Comparison of ENCODE assay signal across 28 cellular contexts in the genomic region with DNA sequence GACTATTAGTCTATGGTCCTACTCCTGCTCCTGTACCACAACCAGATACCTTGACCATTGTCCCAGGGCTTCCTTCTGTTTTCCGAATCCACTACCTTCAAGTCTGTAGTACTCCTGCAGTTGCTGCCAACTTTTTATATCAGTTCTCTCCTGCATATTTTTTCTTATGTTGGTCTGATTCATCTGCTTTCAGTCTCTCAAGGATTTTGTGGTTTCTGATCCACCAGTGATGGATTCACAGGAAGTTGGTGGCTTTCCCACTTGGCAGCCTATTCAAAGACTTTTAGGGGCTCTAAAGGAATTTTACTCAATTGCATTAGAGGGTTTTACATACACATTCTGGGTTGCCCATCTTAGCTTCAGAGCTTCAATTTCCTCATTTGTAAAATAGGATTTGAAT. TPM values are rescaled to one million over a fixed set of nuclear protein-coding genes. Genes with fewer than 3 reads are reported as not detected.
A peak's percentile ranks its signal among the peaks of the same experiment; 100 is the strongest.
DNase-seq lines count a peak whose midpoint lies in the region; ATAC-seq and TF ChIP-seq lines count a peak whose summit lies in the region.
"Had no signal": no experiment of that assay in that cellular context is flagged by ENCODE, and none has a peak within 500 bp of the region (broad histone marks: within the 10 kb centered on the region; RNA-seq: fewer than 3 reads in every experiment).

No MANE protein-coding gene starts in this region.

- peak overlapping the region in 1 of 2 experiments; percentile 35; a peak in 2 of 4 replicates for H3K27ac ChIP-seq in SK-N-SH (ENCODE audit: low read depth in 2 of 2, low read length in 1 of 2)
- H3K27ac ChIP-seq in fibroblast of lung (ENCODE audit: insufficient read depth, low read length): no peak overlapping the region
- H3K27ac ChIP-seq: gastroesophageal sphincter, parathyroid adenoma, testis had no signal

- no peaks in the 10 kb centered on the region; a peak in 1 of 4 replicates for H3K4me1 ChIP-seq in SK-N-SH (ENCODE audit: control insufficient read depth in 1 of 2, insufficient read depth in 2 of 2, low read depth in 1 of 2, low read length in 1 of 2)
- no peaks in the 10 kb centered on the region for H3K4me1 ChIP-seq in fibroblast of lung (ENCODE audit: control insufficient read depth, extremely low read depth, insufficient read depth, low read length)
- H3K4me1 ChIP-seq: gastroesophageal sphincter, parathyroid adenoma, testis had no signal

- H3F3A ChIP-seq in SK-N-SH (replicated peaks; ENCODE audit: insufficient read depth): peaks cover 7% of the 10 kb centered on the region

- H3K27me3 ChIP-seq in SK-N-SH (ENCODE audit: insufficient read depth) (no peaks in the 10 kb centered on the region), fibroblast of lung (ENCODE audit: control insufficient read depth, insufficient read depth, low read length) (no peaks in the 10 kb centered on the region)
- H3K27me3 ChIP-seq: gastroesophageal sphincter, testis had no signal

- H3K9ac ChIP-seq in SK-N-SH: no peak overlapping the region
- no peak overlapping the region for H3K9ac ChIP-seq in fibroblast of lung (ENCODE audit: insufficient read depth, low read length)
- H3K9ac ChIP-seq: parathyroid adenoma had no signal

- H3K36me3 ChIP-seq in SK-N-SH (replicated peaks in 1 of 2; ENCODE audit: control insufficient read depth in 1 of 2, insufficient read depth in 2 of 2, low read length in 1 of 2) (peaks cover 0 to 9% of the 10 kb centered on the region in 2 experiments), fibroblast of lung (ENCODE audit: control insufficient read depth, insufficient read depth, low read length) (no peaks in the 10 kb centered on the region)
- H3K36me3 ChIP-seq: gastroesophageal sphincter had no signal

- ATAC-seq in Right ventricle myocardium superior (ENCODE audit: poor library complexity): no peak
- ATAC-seq: gastroesophageal sphincter, K562, right cardiac atrium, WTC11 had no signal

- 17% methylated on average over 1 of the region's 1 CpG for WGBS in SK-N-SH (ENCODE audit: low lambda C conversion rate)

- TF ChIP-seq CTCF in SK-N-SH (IDR thresholded peaks at IDR 0.05) (no peak), fibroblast of lung (conservative IDR thresholded peaks at IDR 0.05 in 1 of 2, IDR thresholded peaks at IDR 0.05 in 1 of 2; ENCODE audit: low read depth in 1 of 2, low read length in 2 of 2) (no peak)

- CTCF ChIA-PET in SK-N-SH (lab: Yijun Ruan, JAX): no interaction called here

- 0 out of 2 replicates have a peak, but pooled peaks cover 3% of the 10 kb centered on the region for H3K9me3 ChIP-seq in SK-N-SH
- no peaks in the 10 kb centered on the region for H3K9me3 ChIP-seq in fibroblast of lung (ENCODE audit: control insufficient read depth, insufficient read depth, low read depth, low read length)
- H3K9me3 ChIP-seq: gastroesophageal sphincter, testis had no signal

- no peaks in the 10 kb centered on the region for H3K9me2 ChIP-seq in SK-N-SH

- DNase-seq in GM03348 (ENCODE audit: low spot score): peak; percentile 14
- no peak for DNase-seq in SK-N-SH
- peak; percentile 9 to 77 for DNase-seq in fibroblast of lung (ENCODE audit: low read depth in 2 of 2)
- DNase-seq in renal cortical epithelial cell (ENCODE audit: low read depth): peak; percentile 18
- no peak for DNase-seq in Right ventricle myocardium superior
- DNase-seq in NCI-H2081 treated with DMSO at 0.1 percent for 48 hours (lab: John Stamatoyannopoulos, UW): no peak
- DNase-seq in NCI-H2196 treated with DMSO at 0.1 percent for 48 hours (lab: John Stamatoyannopoulos, UW; ENCODE audit: unreplicated experiment): no peak
- DNase-seq: activated CD4-positive, alpha-beta T cell treated with anti-CD3 and anti-CD28 coated beads, Interleukin-2, amount 50 U/mL, for 4 hours; activated naive CD4-positive, alpha-beta T cell treated with anti-CD3 and anti-CD28 coated beads, Interleukin-2, amount 50 U/mL, for 16 hours; anterior cingulate cortex; CD4-positive, alpha-beta T cell; cerebellar nuclear complex; NCI-H2171 treated with DMSO at 0.1 percent for 48 hours; NCI-H69; nephron progenitor cell; right cardiac atrium; stimulated activated CD4-positive, alpha-beta T cell treated with anti-CD3 and anti-CD28 coated beads, Interleukin-12 subunit alpha, Interleukin-12 subunit beta, amount 100 ng/mL, for 4 hours; stimulated activated CD4-positive, alpha-beta T cell treated with anti-CD3 and anti-CD28 coated beads, Interleukin-4, amount 100 ng/mL, for 4 hours; stimulated activated naive CD4-positive, alpha-beta T cell treated with Interleukin-2 at 50 U/mL for 16 hours; T1000; testis had no signal

- no peak for TF ChIP-seq RAD21 in SK-N-SH (IDR thresholded peaks at IDR 0.05; ENCODE audit: low read length)

- H4K20me1 ChIP-seq in SK-N-SH (ENCODE audit: insufficient read depth) (peaks cover 16% of the 10 kb centered on the region; the same call in 1 of the 2 replicates), fibroblast of lung (ENCODE audit: control insufficient read depth, extremely low read depth, insufficient read depth, low read length) (no peaks in the 10 kb centered on the region)

- H3K4me2 ChIP-seq in SK-N-SH (peak overlapping the region; percentile 27; the same call in 1 of the 2 replicates), fibroblast of lung (ENCODE audit: extremely low read depth, insufficient read depth, low read length) (peak overlapping the region; percentile 15)

- intact Hi-C loops in Right ventricle myocardium superior (cut with DNase I): no loop called here

- TF ChIP-seq EP300 in SK-N-SH (IDR thresholded peaks at IDR 0.05; ENCODE audit: borderline replicate concordance in 1 of 2, low read depth in 1 of 2, low read length in 1 of 2): no peak

- no peak overlapping the region for H2AFZ ChIP-seq in SK-N-SH (ENCODE audit: low read depth)
- no peak overlapping the region for H2AFZ ChIP-seq in fibroblast of lung (ENCODE audit: low read length)
- H2AFZ ChIP-seq: parathyroid adenoma had no signal

- H3K4me3 ChIP-seq in SK-N-SH (ENCODE audit: low read depth in 2 of 2, low read length in 1 of 2) (no peak overlapping the region), fibroblast of lung (replicated peaks in 1 of 4; ENCODE audit: control extremely low read depth in 1 of 4, insufficient read depth in 1 of 4, low read depth in 3 of 4, low read length in 4 of 4) (no peak overlapping the region)
- H3K4me3 ChIP-seq: gastroesophageal sphincter, K562, testis had no signal

- H3K79me2 ChIP-seq in SK-N-SH (ENCODE audit: insufficient read depth) (peaks cover 73% of the 10 kb centered on the region), fibroblast of lung (ENCODE audit: control insufficient read depth, insufficient read depth, low read length) (peaks cover 6% of the 10 kb centered on the region)
- H3K79me2 ChIP-seq: parathyroid adenoma had no signal

- POLR2A ChIA-PET in SK-N-SH (lab: Yijun Ruan, JAX): no interaction called here

TF ChIP-seq in SK-N-SH, 30 proteins besides CTCF, POLR2A, EP300 and RAD21 (continues in another document):
- TF ChIP-seq JUND (IDR thresholded peaks at IDR 0.05): peak; percentile 8; the same call in 1 of the 2 replicates
- TF ChIP-seq NFIC (IDR thresholded peaks at IDR 0.05; ENCODE audit: borderline replicate concordance): peak; percentile 65; the same call in 1 of the 2 replicates

RNA-seq across cellular contexts. Expression of a gene that starts 23.6 kb away (rescaled TPM):
- 11.0 and 11.5 TPM in 2 replicates for polyA plus RNA-seq in SK-N-SH (2012; rRNA removed)
- polyA plus RNA-seq in SK-N-SH (2012; cell fraction: cytosol; rRNA removed): 12.0 and 13.0 TPM in 2 replicates
- polyA plus RNA-seq in SK-N-SH (2012; cell fraction: nucleus; rRNA removed): 6.4 and 8.6 TPM in 2 replicates
- total RNA-seq in fibroblast of lung: 1.8 and 5.6 TPM in 2 replicates
- polyA plus RNA-seq in fibroblast of lung: 7.1 and 23.0 TPM in 2 replicates
- 4.9 and 17.6 TPM in 2 replicates for polyA plus RNA-seq in fibroblast of lung (2012)
- polyA minus RNA-seq in fibroblast of lung (ENCODE audit: low replicate concordance): 1.8 and 9.4 TPM in 2 replicates
- 0.80 and 6.6 TPM in 2 replicates for total RNA-seq in renal cortical epithelial cell
- 0.19 TPM for total RNA-seq in Right ventricle myocardium superior

RNA-seq across cellular contexts. Expression of a gene that starts 23.8 kb away (rescaled TPM):
- polyA plus RNA-seq in SK-N-SH (2012; rRNA removed) (169 and 190 TPM in 2 replicates), fibroblast of lung (142 and 143 TPM in 2 replicates)
- 184 and 197 TPM in 2 replicates for polyA plus RNA-seq in SK-N-SH (2012; cell fraction: cytosol; rRNA removed)
- polyA plus RNA-seq in SK-N-SH (2012; cell fraction: nucleus; rRNA removed): 177 and 202 TPM in 2 replicates
- total RNA-seq in fibroblast of lung (45.7 and 53.3 TPM in 2 replicates), renal cortical epithelial cell (38.9 and 58.7 TPM in 2 replicates), Right ventricle myocardium superior (34.6 TPM)
- polyA plus RNA-seq in fibroblast of lung (2012): 98.5 and 104 TPM in 2 replicates
- 69.2 and 79.0 TPM in 2 replicates for polyA minus RNA-seq in fibroblast of lung (ENCODE audit: low replicate concordance)

RNA-seq across cellular contexts. Expression of a gene that starts 31.5 kb away (rescaled TPM):
- not detected in 2 replicates for polyA plus RNA-seq in SK-N-SH (2012; rRNA removed)
- not detected in 2 replicates for polyA plus RNA-seq in SK-N-SH (2012; cell fraction: cytosol; rRNA removed)
- polyA plus RNA-seq in SK-N-SH (2012; cell fraction: nucleus; rRNA removed): not detected in 2 replicates
- not detected in 2 replicates for total RNA-seq in fibroblast of lung
- not detected in 2 replicates for polyA plus RNA-seq in fibroblast of lung
- not detected in 2 replicates for polyA plus RNA-seq in fibroblast of lung (2012)
- not detected in 2 replicates for polyA minus RNA-seq in fibroblast of lung (ENCODE audit: low replicate concordance)
- not detected in 2 replicates for total RNA-seq in renal cortical epithelial cell
- total RNA-seq in Right ventricle myocardium superior: not detected
- total RNA-seq: activated T-helper 1 cell treated with anti-CD3 and anti-CD28 coated beads, Interleukin-12 subunit alpha, Interleukin-12 subunit beta, Interleukin-2, Interleukin-4 antibody, amounts not matched to agents 30 ng/mL and 10 ng/mL and 1 ng/mL, durations not matched to agents 14 hours and 24 hours and 36 hours; CD4-positive, alpha-beta T cell; G401; gastroesophageal sphincter; K562; lower leg skin; right cardiac atrium; WTC11 had no signal
- polyA plus RNA-seq: right cardiac atrium had no signal

RNA-seq across cellular contexts. Expression of a gene that starts 45.4 kb away (rescaled TPM):
- not detected in 2 replicates for polyA plus RNA-seq in SK-N-SH (2012; rRNA removed)
- polyA plus RNA-seq in SK-N-SH (2012; cell fraction: cytosol; rRNA removed): not detected in 2 replicates
- polyA plus RNA-seq in SK-N-SH (2012; cell fraction: nucleus; rRNA removed): not detected in 2 replicates
- not detected in 2 replicates for total RNA-seq in fibroblast of lung
- not detected in 2 replicates for polyA plus RNA-seq in fibroblast of lung
- not detected in 2 replicates for polyA plus RNA-seq in fibroblast of lung (2012)
- not detected in 2 replicates for polyA minus RNA-seq in fibroblast of lung (ENCODE audit: low replicate concordance)
- total RNA-seq in renal cortical epithelial cell: not detected in 2 replicates
- total RNA-seq in Right ventricle myocardium superior: not detected
- total RNA-seq: activated T-helper 1 cell treated with anti-CD3 and anti-CD28 coated beads, Interleukin-12 subunit alpha, Interleukin-12 subunit beta, Interleukin-2, Interleukin-4 antibody, amounts not matched to agents 30 ng/mL and 10 ng/mL and 1 ng/mL, durations not matched to agents 14 hours and 24 hours and 36 hours; CD4-positive, alpha-beta T cell; G401; gastroesophageal sphincter; K562; right cardiac atrium; testis; WTC11 had no signal
- polyA plus RNA-seq: K562, right cardiac atrium had no signal

RNA-seq across cellular contexts. Expression of a gene that starts 53.5 kb away (rescaled TPM):
- polyA plus RNA-seq in SK-N-SH (2012; rRNA removed) (0.05 and 0.06 TPM in 2 replicates), fibroblast of lung (0.05 TPM in 1 of 2 replicates, not detected in the other)
- polyA plus RNA-seq in SK-N-SH (2012; cell fraction: cytosol; rRNA removed): not detected in 2 replicates
- polyA plus RNA-seq in SK-N-SH (2012; cell fraction: nucleus; rRNA removed): 0.55 and 0.75 TPM in 2 replicates
- total RNA-seq in fibroblast of lung (under 0.01 TPM in 2 replicates), renal cortical epithelial cell (0.15 TPM in 1 of 2 replicates, not detected in the other), Right ventricle myocardium superior (not detected)
- polyA plus RNA-seq in fibroblast of lung (2012): not detected in 2 replicates
- polyA minus RNA-seq in fibroblast of lung (ENCODE audit: low replicate concordance): not detected in 2 replicates
- total RNA-seq: activated T-helper 1 cell treated with anti-CD3 and anti-CD28 coated beads, Interleukin-12 subunit alpha, Interleukin-12 subunit beta, Interleukin-2, Interleukin-4 antibody, amounts not matched to agents 30 ng/mL and 10 ng/mL and 1 ng/mL, durations not matched to agents 14 hours and 24 hours and 36 hours; K562; right cardiac atrium; WTC11 had no signal
- polyA plus RNA-seq: K562 had no signal

Comparison
In these comparisons a context has a peak if more than half of its experiments do, and no peak if none do; other contexts are left out.
1. DNase-seq: peak in GM03348 (single experiment), fibroblast of lung (2 of 2) and renal cortical epithelial cell (single experiment); none in SK-N-SH (single experiment), Right ventricle myocardium superior (single experiment), NCI-H2081 treated with DMSO at 0.1 percent for 48 hours (single experiment) and NCI-H2196 treated with DMSO at 0.1 percent for 48 hours (single experiment).